Comparison of ENCODE assay signal across 12 cellular contexts in genomic region chr12:110022980-110023633, GRCh38. TPM values are rescaled to one million over a fixed set of nuclear protein-coding genes. Genes with fewer than 3 reads are reported as not detected.
DNase-seq lines count a peak whose midpoint lies in the region; ATAC-seq and TF ChIP-seq lines count a peak whose summit lies in the region.
"Had no signal": no experiment of that assay in that cellular context is flagged by ENCODE, and none has a peak within 500 bp of the region (broad histone marks: within the 10 kb centered on the region; RNA-seq: fewer than 3 reads in every experiment).

No MANE protein-coding gene starts in this region.

- H3K27ac ChIP-seq in dorsolateral prefrontal cortex (peak overlapping the region in 58 of 59 donors; percentile 31 to 95 (median 86)), neutrophil (peak overlapping the region; percentile 43)

- ATAC-seq in GM18861 (IDR thresholded peaks at IDR 0.05; ENCODE audit: unreplicated experiment) (no peak), HG02885 (IDR thresholded peaks at IDR 0.05; ENCODE audit: poor library complexity, unreplicated experiment) (no peak), GM19035 (IDR thresholded peaks at IDR 0.05; ENCODE audit: unreplicated experiment) (no peak)
- ATAC-seq: activated CD4-positive, CD25-positive, alpha-beta regulatory T cell treated with anti-CD3 and anti-CD28 coated beads, Interleukin-2, amount 50 U/mL, for 24 hours; naive thymus-derived CD8-positive, alpha-beta T cell had no signal

- DNase-seq in EH (ENCODE audit: low read depth) (peak; percentile 85), NCI-H524 treated with DMSO at 0.1 percent for 48 hours (lab: John Stamatoyannopoulos, UW) (peak; percentile 76), dorsolateral prefrontal cortex (peak in 1 of 10 donors; percentile 17), NCI-H345 treated with DMSO at 0.1 percent for 48 hours (lab: John Stamatoyannopoulos, UW; ENCODE audit: unreplicated experiment) (no peak)
- DNase-seq: activated naive CD4-positive, alpha-beta T cell treated with anti-CD3 and anti-CD28 coated beads, Interleukin-2, amount 50 U/mL, for 16 hours; DMS79 treated with DMSO at 0.1 percent for 48 hours; naive thymus-derived CD8-positive, alpha-beta T cell had no signal

- TF ChIP-seq CTCF in dorsolateral prefrontal cortex (IDR thresholded peaks at IDR 0.05 in 54 of 56, conservative IDR thresholded peaks at IDR 0.05 in 2 of 56; ENCODE audit: low read depth in 1 of 56, partially characterized antibody in 56 of 56) (no peak), neutrophil (IDR thresholded peaks at IDR 0.05) (no peak)

- H3K4me3 ChIP-seq in dorsolateral prefrontal cortex = no peak overlapping the region
- no peak overlapping the region for H3K4me3 ChIP-seq in neutrophil (ENCODE audit: low read depth in 1 of 2, low read length in 1 of 2)

- H3K9me3 ChIP-seq in neutrophil = no peaks in the 10 kb centered on the region

- H3K36me3 ChIP-seq in neutrophil = peaks cover 100% of the 10 kb centered on the region

- H3K4me1 ChIP-seq in neutrophil (ENCODE audit: control insufficient read depth in 1 of 2, insufficient read depth in 1 of 2, low read depth in 1 of 2, low read length in 1 of 2) = peaks cover 10 to 11% of the 10 kb centered on the region in 2 experiments

- intact Hi-C loops in dorsolateral prefrontal cortex (cut with DNase I) = loop anchor here in 1 of 2 donors (10.0 kb wide), 1 partner anchor 262 kb away; the partner anchor contains the start of gene ATP2A2

- no peaks in the 10 kb centered on the region for H3K27me3 ChIP-seq in dorsolateral prefrontal cortex
- no peaks in the 10 kb centered on the region for H3K27me3 ChIP-seq in neutrophil

RNA-seq across cellular contexts. Expression of gene ANKRD13A, which starts 23.9 kb away (rescaled TPM):
- 10 to 100 TPM; 21.4 to 70.9 (median 41.3) TPM for total RNA-seq in dorsolateral prefrontal cortex

RNA-seq across cellular contexts. Expression of gene C12orf76, which starts 25.2 kb away (rescaled TPM):
- total RNA-seq in dorsolateral prefrontal cortex = 100 to 1,000 TPM in 71 of 120 experiments, 10 to 100 TPM in 49; 66.2 to 164 (median 106) TPM

RNA-seq across cellular contexts. Expression of gene GIT2, which starts 26.9 kb away (rescaled TPM):
- 100 to 1,000 TPM in 4 of 120 experiments, 10 to 100 TPM in 116; 54.2 to 101 (median 79.0) TPM for total RNA-seq in dorsolateral prefrontal cortex
